Comparison of ENCODE assay signal across 13 cellular contexts in genomic region chrX:47481160-47481559, GRCh38. TPM values are rescaled to one million over a fixed set of nuclear protein-coding genes. Genes with fewer than 3 reads are reported as not detected.
DNase-seq lines count a peak whose midpoint lies in the region; ATAC-seq and TF ChIP-seq lines count a peak whose summit lies in the region.
"Had no signal": no experiment of that assay in that cellular context is flagged by ENCODE, and none has a peak within 500 bp of the region (broad histone marks: within the 10 kb centered on the region; RNA-seq: fewer than 3 reads in every experiment).

No MANE protein-coding gene starts in this region.

- TF ChIP-seq CTCF in HEK293 (tag by site-specific recombination; IDR thresholded peaks at IDR 0.05) (no peak), nephron (IDR thresholded peaks at IDR 0.05; ENCODE audit: unreplicated experiment in 3 of 3) (no peak)

- H3K9me3 Mint-ChIP-seq in activated CD4-positive, alpha-beta T cell treated with anti-CD3 and anti-CD28 coated beads, Interleukin-2, amount 10 ng/mL, durations not matched to agents 7 days and 5 days = no peaks in the 10 kb centered on the region
- peaks cover 3% of the 10 kb centered on the region for H3K9me3 Mint-ChIP-seq in activated T-helper 2 cell treated with anti-CD3 and anti-CD28 coated beads, Interferon-gamma antibody, Interleukin-2, Interleukin-4, amounts not matched to agents 10 μg/mL and 5 μg/mL and 100 μg/mL, durations not matched to agents 14 hours and 24 hours and 36 hours
- H3K9me3 Mint-ChIP-seq in nephron = peaks cover 3% of the 10 kb centered on the region

- H3K36me3 Mint-ChIP-seq in activated CD4-positive, alpha-beta T cell treated with anti-CD3 and anti-CD28 coated beads, Interleukin-2, amount 10 ng/mL, durations not matched to agents 7 days and 5 days (ENCODE audit: low read depth) = peaks cover 15% of the 10 kb centered on the region
- peaks cover 26% of the 10 kb centered on the region for H3K36me3 Mint-ChIP-seq in activated T-helper 2 cell treated with anti-CD3 and anti-CD28 coated beads, Interferon-gamma antibody, Interleukin-2, Interleukin-4, amounts not matched to agents 10 μg/mL and 5 μg/mL and 100 μg/mL, durations not matched to agents 14 hours and 24 hours and 36 hours (ENCODE audit: low read depth)
- no peaks in the 10 kb centered on the region for H3K36me3 Mint-ChIP-seq in nephron (ENCODE audit: low read depth)

- H3K4me1 ChIP-seq in HEK293 (ENCODE audit: control insufficient read depth, insufficient read depth, low read length) = no peaks in the 10 kb centered on the region; the same call in 1 of the 2 replicates

- DNase-seq in activated CD4-positive, alpha-beta T cell treated with anti-CD3 and anti-CD28 coated beads, Interleukin-2, amount 10 ng/mL, durations not matched to agents 7 days and 5 days = no peak
- DNase-seq in activated CD4-positive, alpha-beta T cell treated with anti-CD3 and anti-CD28 coated beads, Interleukin-2, amount 50 U/mL, for 4 hours = no peak
- DNase-seq in activated T-helper 2 cell treated with anti-CD3 and anti-CD28 coated beads, Interferon-gamma antibody, Interleukin-2, Interleukin-4, amounts not matched to agents 10 μg/mL and 5 μg/mL and 100 μg/mL, durations not matched to agents 14 hours and 24 hours and 36 hours (ENCODE audit: low spot score) = no peak
- no peak for DNase-seq in NCI-H187 treated with DMSO at 0.1 percent for 48 hours (lab: John Stamatoyannopoulos, UW)
- no peak for DNase-seq in substantia nigra (lab: John Stamatoyannopoulos, UW)
- DNase-seq: endodermal cell, midbrain, NCI-H2029 treated with DMSO at 0.1 percent for 48 hours, NCI-H526, trophoblast cell had no signal

- POLR2A ChIA-PET in activated CD4-positive, alpha-beta T cell treated with anti-CD3 and anti-CD28 coated beads, Interleukin-2, amount 10 ng/mL, durations not matched to agents 7 days and 5 days (lab: Charles Lee) = no interaction called here
- POLR2A ChIA-PET in HEK293 (lab: Yijun Ruan, JAX) = no interaction called here

- CTCF ChIA-PET in activated CD4-positive, alpha-beta T cell treated with anti-CD3 and anti-CD28 coated beads, Interleukin-2, amount 10 ng/mL, durations not matched to agents 7 days and 5 days (lab: Charles Lee) = interaction anchor here (1.0 kb wide), 1 partner anchor 144 kb away, joined by 3 read pairs; no protein-coding TSS in a partner anchor
- CTCF ChIA-PET in HEK293 (lab: Yijun Ruan, JAX) = interaction anchor here (0.7 kb wide), 1 partner anchor 231 kb away, joined by 5 read pairs; no protein-coding TSS in a partner anchor

- no peak for ATAC-seq in HG03439 (IDR thresholded peaks at IDR 0.05; ENCODE audit: unreplicated experiment)

- no peak overlapping the region for H3K27ac Mint-ChIP-seq in activated CD4-positive, alpha-beta T cell treated with anti-CD3 and anti-CD28 coated beads, Interleukin-2, amount 10 ng/mL, durations not matched to agents 7 days and 5 days
- H3K27ac Mint-ChIP-seq in activated T-helper 2 cell treated with anti-CD3 and anti-CD28 coated beads, Interferon-gamma antibody, Interleukin-2, Interleukin-4, amounts not matched to agents 10 μg/mL and 5 μg/mL and 100 μg/mL, durations not matched to agents 14 hours and 24 hours and 36 hours = peak overlapping the region; percentile 17
- peak overlapping the region in 2 of 3 experiments; percentile 35 to 52 for H3K27ac Mint-ChIP-seq in nephron
- H3K27ac Mint-ChIP-seq: endodermal cell had no signal

- H3K27me3 Mint-ChIP-seq in activated CD4-positive, alpha-beta T cell treated with anti-CD3 and anti-CD28 coated beads, Interleukin-2, amount 10 ng/mL, durations not matched to agents 7 days and 5 days = no peaks in the 10 kb centered on the region
- H3K27me3 Mint-ChIP-seq in activated T-helper 2 cell treated with anti-CD3 and anti-CD28 coated beads, Interferon-gamma antibody, Interleukin-2, Interleukin-4, amounts not matched to agents 10 μg/mL and 5 μg/mL and 100 μg/mL, durations not matched to agents 14 hours and 24 hours and 36 hours (ENCODE audit: low read depth) = no peaks in the 10 kb centered on the region
- no peaks in the 10 kb centered on the region for H3K27me3 Mint-ChIP-seq in nephron (ENCODE audit: low read depth)

- no peaks in the 10 kb centered on the region for H3K36me3 ChIP-seq in HEK293 (ENCODE audit: control insufficient read depth in 2 of 2, insufficient read depth in 1 of 2, low read length in 2 of 2)

- H3K9me3 ChIP-seq in HEK293 (ENCODE audit: control insufficient read depth, insufficient read depth, low read depth, low read length) = no peaks in the 10 kb centered on the region

- H3K27ac ChIP-seq in HEK293 (ENCODE audit: extremely low read depth, low read depth, low read length) (no peak overlapping the region), substantia nigra (ENCODE audit: low read depth, low read length, poor library complexity, severe bottlenecking) (no peak overlapping the region)

- peak overlapping the region; percentile 86 for H3K4me3 Mint-ChIP-seq in activated CD4-positive, alpha-beta T cell treated with anti-CD3 and anti-CD28 coated beads, Interleukin-2, amount 10 ng/mL, durations not matched to agents 7 days and 5 days
- peak overlapping the region; percentile 89 for H3K4me3 Mint-ChIP-seq in activated T-helper 2 cell treated with anti-CD3 and anti-CD28 coated beads, Interferon-gamma antibody, Interleukin-2, Interleukin-4, amounts not matched to agents 10 μg/mL and 5 μg/mL and 100 μg/mL, durations not matched to agents 14 hours and 24 hours and 36 hours (ENCODE audit: low read depth)
- peak overlapping the region; percentile 85 to 87 (median 87) for H3K4me3 Mint-ChIP-seq in nephron

- peaks cover 39% of the 10 kb centered on the region for H3K4me1 Mint-ChIP-seq in activated CD4-positive, alpha-beta T cell treated with anti-CD3 and anti-CD28 coated beads, Interleukin-2, amount 10 ng/mL, durations not matched to agents 7 days and 5 days
- peaks cover 25% of the 10 kb centered on the region for H3K4me1 Mint-ChIP-seq in activated T-helper 2 cell treated with anti-CD3 and anti-CD28 coated beads, Interferon-gamma antibody, Interleukin-2, Interleukin-4, amounts not matched to agents 10 μg/mL and 5 μg/mL and 100 μg/mL, durations not matched to agents 14 hours and 24 hours and 36 hours (ENCODE audit: low read depth)
- H3K4me1 Mint-ChIP-seq in nephron = peaks cover 20% of the 10 kb centered on the region

- intact Hi-C loops in activated T-helper 2 cell treated with anti-CD3 and anti-CD28 coated beads, Interferon-gamma antibody, Interleukin-2, Interleukin-4, amounts not matched to agents 10 μg/mL and 5 μg/mL and 100 μg/mL, durations not matched to agents 14 hours and 24 hours and 36 hours (cut with micrococcal nuclease) = loop anchor here (5.0 to 10.0 kb wide), 2 partner anchors 81 to 164 kb away; partner anchors contain the start of gene ARAF

- H3K4me3 ChIP-seq in HEK293 (ENCODE audit: low read depth, low read length) = no peak overlapping the region

TF ChIP-seq in HEK293, 187 proteins besides CTCF, POLR2A, EP300 and RAD21:
- TF ChIP-seq ZNF121 (tag by site-specific recombination; IDR thresholded peaks at IDR 0.05) = peak; percentile 94
- TF ChIP-seq INSM2 (tag by site-specific recombination; IDR thresholded peaks at IDR 0.05) = no peak
- TF ChIP-seq ZNF701 (tag by site-specific recombination; IDR thresholded peaks at IDR 0.05) = no peak
- no peak for TF ChIP-seq ZNF157 (tag by site-specific recombination; IDR thresholded peaks at IDR 0.05)

RNA-seq across cellular contexts. Expression of gene ZNF41, which starts 1.9 kb away (rescaled TPM):
- 10 to 100 TPM; 12.2 to 13.3 TPM for total RNA-seq in activated CD4-positive, alpha-beta T cell treated with anti-CD3 and anti-CD28 coated beads, Interleukin-2, amount 10 ng/mL, durations not matched to agents 7 days and 5 days
- 8.7 and 9.7 TPM in 2 replicates for total RNA-seq in activated T-helper 2 cell treated with anti-CD3 and anti-CD28 coated beads, Interferon-gamma antibody, Interleukin-2, Interleukin-4, amounts not matched to agents 10 μg/mL and 5 μg/mL and 100 μg/mL, durations not matched to agents 14 hours and 24 hours and 36 hours
